ENCODE assay signal across 1 cellular context in the genomic region with DNA sequence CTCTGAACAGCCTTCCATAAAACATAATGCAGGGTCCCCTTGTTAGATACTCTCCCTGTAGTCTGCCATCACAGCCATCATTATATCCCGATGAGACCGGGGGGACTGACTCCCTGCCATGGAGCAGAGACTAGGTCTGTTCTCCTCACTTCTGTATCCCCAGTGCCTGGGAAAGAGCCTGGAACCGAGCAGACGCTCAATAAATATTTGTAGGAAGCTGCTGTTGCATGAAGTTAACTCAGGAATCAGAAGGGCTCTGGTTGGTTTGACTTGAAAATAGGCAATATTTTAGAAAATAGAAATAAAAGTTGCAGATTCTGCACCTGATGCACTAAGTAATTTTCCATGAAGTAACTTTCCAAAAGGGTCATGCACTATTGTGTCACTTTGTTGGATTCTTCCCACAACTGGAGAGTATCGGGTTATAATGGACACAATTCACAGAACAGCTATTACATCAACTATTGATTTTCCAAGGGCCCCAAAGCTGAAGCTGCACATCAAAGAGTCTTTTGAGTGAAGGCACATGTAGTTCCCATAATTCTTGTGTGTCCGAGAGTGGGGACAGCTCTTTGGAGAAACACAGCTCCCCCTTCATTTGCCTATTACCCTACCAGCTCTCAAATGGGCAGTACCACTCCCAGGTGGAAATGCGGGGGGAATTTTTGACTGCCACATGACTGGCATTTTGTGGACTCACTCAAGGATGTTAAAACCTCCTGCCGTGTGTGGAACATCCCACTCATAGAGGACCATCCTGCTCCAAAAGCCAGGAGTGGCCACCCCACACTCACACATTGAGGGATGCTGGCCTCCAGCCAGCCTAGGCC.
A peak's percentile ranks its signal among the peaks of the same experiment; 100 is the strongest.
TF ChIP-seq lines count a peak whose summit lies in the region.

No MANE protein-coding gene starts in this region.

TF ChIP-seq in HepG2, 621 proteins besides CTCF, POLR2A, EP300 and RAD21 (continued from another document and continues in another):
- TF ChIP-seq, protein P1, sequence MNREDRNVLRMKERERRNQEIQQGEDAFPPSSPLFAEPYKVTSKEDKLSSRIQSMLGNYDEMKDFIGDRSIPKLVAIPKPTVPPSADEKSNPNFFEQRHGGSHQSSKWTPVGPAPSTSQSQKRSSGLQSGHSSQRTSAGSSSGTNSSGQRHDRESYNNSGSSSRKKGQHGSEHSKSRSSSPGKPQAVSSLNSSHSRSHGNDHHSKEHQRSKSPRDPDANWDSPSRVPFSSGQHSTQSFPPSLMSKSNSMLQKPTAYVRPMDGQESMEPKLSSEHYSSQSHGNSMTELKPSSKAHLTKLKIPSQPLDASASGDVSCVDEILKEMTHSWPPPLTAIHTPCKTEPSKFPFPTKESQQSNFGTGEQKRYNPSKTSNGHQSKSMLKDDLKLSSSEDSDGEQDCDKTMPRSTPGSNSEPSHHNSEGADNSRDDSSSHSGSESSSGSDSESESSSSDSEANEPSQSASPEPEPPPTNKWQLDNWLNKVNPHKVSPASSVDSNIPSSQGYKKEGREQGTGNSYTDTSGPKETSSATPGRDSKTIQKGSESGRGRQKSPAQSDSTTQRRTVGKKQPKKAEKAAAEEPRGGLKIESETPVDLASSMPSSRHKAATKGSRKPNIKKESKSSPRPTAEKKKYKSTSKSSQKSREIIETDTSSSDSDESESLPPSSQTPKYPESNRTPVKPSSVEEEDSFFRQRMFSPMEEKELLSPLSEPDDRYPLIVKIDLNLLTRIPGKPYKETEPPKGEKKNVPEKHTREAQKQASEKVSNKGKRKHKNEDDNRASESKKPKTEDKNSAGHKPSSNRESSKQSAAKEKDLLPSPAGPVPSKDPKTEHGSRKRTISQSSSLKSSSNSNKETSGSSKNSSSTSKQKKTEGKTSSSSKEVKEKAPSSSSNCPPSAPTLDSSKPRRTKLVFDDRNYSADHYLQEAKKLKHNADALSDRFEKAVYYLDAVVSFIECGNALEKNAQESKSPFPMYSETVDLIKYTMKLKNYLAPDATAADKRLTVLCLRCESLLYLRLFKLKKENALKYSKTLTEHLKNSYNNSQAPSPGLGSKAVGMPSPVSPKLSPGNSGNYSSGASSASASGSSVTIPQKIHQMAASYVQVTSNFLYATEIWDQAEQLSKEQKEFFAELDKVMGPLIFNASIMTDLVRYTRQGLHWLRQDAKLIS (CRISPR knock-in tag; IDR thresholded peaks at IDR 0.05): 0 out of 2 replicates have a peak, but pooled peaks have one; percentile 49
- TF ChIP-seq, protein P2, sequence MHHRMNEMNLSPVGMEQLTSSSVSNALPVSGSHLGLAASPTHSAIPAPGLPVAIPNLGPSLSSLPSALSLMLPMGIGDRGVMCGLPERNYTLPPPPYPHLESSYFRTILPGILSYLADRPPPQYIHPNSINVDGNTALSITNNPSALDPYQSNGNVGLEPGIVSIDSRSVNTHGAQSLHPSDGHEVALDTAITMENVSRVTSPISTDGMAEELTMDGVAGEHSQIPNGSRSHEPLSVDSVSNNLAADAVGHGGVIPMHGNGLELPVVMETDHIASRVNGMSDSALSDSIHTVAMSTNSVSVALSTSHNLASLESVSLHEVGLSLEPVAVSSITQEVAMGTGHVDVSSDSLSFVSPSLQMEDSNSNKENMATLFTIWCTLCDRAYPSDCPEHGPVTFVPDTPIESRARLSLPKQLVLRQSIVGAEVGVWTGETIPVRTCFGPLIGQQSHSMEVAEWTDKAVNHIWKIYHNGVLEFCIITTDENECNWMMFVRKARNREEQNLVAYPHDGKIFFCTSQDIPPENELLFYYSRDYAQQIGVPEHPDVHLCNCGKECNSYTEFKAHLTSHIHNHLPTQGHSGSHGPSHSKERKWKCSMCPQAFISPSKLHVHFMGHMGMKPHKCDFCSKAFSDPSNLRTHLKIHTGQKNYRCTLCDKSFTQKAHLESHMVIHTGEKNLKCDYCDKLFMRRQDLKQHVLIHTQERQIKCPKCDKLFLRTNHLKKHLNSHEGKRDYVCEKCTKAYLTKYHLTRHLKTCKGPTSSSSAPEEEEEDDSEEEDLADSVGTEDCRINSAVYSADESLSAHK (CRISPR knock-in tag; IDR thresholded peaks at IDR 0.05; ENCODE audit: borderline replicate concordance): no peak
- TF ChIP-seq, protein P3, sequence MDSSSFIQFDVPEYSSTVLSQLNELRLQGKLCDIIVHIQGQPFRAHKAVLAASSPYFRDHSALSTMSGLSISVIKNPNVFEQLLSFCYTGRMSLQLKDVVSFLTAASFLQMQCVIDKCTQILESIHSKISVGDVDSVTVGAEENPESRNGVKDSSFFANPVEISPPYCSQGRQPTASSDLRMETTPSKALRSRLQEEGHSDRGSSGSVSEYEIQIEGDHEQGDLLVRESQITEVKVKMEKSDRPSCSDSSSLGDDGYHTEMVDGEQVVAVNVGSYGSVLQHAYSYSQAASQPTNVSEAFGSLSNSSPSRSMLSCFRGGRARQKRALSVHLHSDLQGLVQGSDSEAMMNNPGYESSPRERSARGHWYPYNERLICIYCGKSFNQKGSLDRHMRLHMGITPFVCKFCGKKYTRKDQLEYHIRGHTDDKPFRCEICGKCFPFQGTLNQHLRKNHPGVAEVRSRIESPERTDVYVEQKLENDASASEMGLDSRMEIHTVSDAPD (CRISPR knock-in tag; IDR thresholded peaks at IDR 0.05): no peak
- TF ChIP-seq, protein P4, sequence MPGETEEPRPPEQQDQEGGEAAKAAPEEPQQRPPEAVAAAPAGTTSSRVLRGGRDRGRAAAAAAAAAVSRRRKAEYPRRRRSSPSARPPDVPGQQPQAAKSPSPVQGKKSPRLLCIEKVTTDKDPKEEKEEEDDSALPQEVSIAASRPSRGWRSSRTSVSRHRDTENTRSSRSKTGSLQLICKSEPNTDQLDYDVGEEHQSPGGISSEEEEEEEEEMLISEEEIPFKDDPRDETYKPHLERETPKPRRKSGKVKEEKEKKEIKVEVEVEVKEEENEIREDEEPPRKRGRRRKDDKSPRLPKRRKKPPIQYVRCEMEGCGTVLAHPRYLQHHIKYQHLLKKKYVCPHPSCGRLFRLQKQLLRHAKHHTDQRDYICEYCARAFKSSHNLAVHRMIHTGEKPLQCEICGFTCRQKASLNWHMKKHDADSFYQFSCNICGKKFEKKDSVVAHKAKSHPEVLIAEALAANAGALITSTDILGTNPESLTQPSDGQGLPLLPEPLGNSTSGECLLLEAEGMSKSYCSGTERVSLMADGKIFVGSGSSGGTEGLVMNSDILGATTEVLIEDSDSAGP (CRISPR knock-in tag; IDR thresholded peaks at IDR 0.05; ENCODE audit: borderline replicate concordance): no peak
- TF ChIP-seq ZNF143 (CRISPR knock-in tag; IDR thresholded peaks at IDR 0.05) (peak; percentile 78), CHCHD3 (CRISPR knock-in tag; IDR thresholded peaks at IDR 0.05) (no peak), U2AF1 (optimal IDR thresholded peaks at IDR 0.05; ENCODE audit: low read depth, low read length) (no peak), ZNF607 (CRISPR knock-in tag; IDR thresholded peaks at IDR 0.05; ENCODE audit: borderline replicate concordance) (no peak), THAP11 (CRISPR knock-in tag; IDR thresholded peaks at IDR 0.05) (peak; percentile 35; the same call in 1 of the 2 replicates), SNRNP70 (IDR thresholded peaks at IDR 0.05; ENCODE audit: low read depth, low read length) (no peak), ZNF124 (CRISPR knock-in tag; IDR thresholded peaks at IDR 0.05) (0 out of 2 replicates have a peak, but pooled peaks have one; percentile 19), CHD2 (IDR thresholded peaks at IDR 0.05; ENCODE audit: low read depth, low read length) (no peak), ZNF138 (CRISPR knock-in tag; IDR thresholded peaks at IDR 0.05; ENCODE audit: low read depth) (no peak), NKX3-1 (CRISPR knock-in tag; IDR thresholded peaks at IDR 0.05) (peak; percentile 61; the same call in 1 of the 2 replicates), MXD4 (CRISPR knock-in tag; IDR thresholded peaks at IDR 0.05) (no peak), ZNF329 (CRISPR knock-in tag; IDR thresholded peaks at IDR 0.05; ENCODE audit: low read depth) (no peak), CBX1 (IDR thresholded peaks at IDR 0.05; ENCODE audit: low read depth) (no peak), RARG (CRISPR knock-in tag; IDR thresholded peaks at IDR 0.05; ENCODE audit: low read depth) (no peak), HDAC1 (CRISPR knock-in tag; IDR thresholded peaks at IDR 0.05) (no peak), FOXA3 (CRISPR knock-in tag; IDR thresholded peaks at IDR 0.05) (peak; percentile 81), ONECUT2 (CRISPR knock-in tag; IDR thresholded peaks at IDR 0.05) (peak; percentile 98), SMARCE1 (IDR thresholded peaks at IDR 0.05; ENCODE audit: borderline replicate concordance) (no peak), ZNF550 (CRISPR knock-in tag; IDR thresholded peaks at IDR 0.05; ENCODE audit: borderline replicate concordance) (no peak), ZNF12 (CRISPR knock-in tag; IDR thresholded peaks at IDR 0.05) (no peak), HDAC6 (IDR thresholded peaks at IDR 0.05; ENCODE audit: low read depth, low read length) (no peak), ZNF552 (CRISPR knock-in tag; IDR thresholded peaks at IDR 0.05; ENCODE audit: borderline replicate concordance) (no peak)
- TF ChIP-seq, protein P5, sequence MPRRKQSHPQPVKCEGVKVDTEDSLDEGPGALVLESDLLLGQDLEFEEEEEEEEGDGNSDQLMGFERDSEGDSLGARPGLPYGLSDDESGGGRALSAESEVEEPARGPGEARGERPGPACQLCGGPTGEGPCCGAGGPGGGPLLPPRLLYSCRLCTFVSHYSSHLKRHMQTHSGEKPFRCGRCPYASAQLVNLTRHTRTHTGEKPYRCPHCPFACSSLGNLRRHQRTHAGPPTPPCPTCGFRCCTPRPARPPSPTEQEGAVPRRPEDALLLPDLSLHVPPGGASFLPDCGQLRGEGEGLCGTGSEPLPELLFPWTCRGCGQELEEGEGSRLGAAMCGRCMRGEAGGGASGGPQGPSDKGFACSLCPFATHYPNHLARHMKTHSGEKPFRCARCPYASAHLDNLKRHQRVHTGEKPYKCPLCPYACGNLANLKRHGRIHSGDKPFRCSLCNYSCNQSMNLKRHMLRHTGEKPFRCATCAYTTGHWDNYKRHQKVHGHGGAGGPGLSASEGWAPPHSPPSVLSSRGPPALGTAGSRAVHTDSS (CRISPR knock-in tag; conservative IDR thresholded peaks at IDR 0.05): no peak
- TF ChIP-seq, protein P6, sequence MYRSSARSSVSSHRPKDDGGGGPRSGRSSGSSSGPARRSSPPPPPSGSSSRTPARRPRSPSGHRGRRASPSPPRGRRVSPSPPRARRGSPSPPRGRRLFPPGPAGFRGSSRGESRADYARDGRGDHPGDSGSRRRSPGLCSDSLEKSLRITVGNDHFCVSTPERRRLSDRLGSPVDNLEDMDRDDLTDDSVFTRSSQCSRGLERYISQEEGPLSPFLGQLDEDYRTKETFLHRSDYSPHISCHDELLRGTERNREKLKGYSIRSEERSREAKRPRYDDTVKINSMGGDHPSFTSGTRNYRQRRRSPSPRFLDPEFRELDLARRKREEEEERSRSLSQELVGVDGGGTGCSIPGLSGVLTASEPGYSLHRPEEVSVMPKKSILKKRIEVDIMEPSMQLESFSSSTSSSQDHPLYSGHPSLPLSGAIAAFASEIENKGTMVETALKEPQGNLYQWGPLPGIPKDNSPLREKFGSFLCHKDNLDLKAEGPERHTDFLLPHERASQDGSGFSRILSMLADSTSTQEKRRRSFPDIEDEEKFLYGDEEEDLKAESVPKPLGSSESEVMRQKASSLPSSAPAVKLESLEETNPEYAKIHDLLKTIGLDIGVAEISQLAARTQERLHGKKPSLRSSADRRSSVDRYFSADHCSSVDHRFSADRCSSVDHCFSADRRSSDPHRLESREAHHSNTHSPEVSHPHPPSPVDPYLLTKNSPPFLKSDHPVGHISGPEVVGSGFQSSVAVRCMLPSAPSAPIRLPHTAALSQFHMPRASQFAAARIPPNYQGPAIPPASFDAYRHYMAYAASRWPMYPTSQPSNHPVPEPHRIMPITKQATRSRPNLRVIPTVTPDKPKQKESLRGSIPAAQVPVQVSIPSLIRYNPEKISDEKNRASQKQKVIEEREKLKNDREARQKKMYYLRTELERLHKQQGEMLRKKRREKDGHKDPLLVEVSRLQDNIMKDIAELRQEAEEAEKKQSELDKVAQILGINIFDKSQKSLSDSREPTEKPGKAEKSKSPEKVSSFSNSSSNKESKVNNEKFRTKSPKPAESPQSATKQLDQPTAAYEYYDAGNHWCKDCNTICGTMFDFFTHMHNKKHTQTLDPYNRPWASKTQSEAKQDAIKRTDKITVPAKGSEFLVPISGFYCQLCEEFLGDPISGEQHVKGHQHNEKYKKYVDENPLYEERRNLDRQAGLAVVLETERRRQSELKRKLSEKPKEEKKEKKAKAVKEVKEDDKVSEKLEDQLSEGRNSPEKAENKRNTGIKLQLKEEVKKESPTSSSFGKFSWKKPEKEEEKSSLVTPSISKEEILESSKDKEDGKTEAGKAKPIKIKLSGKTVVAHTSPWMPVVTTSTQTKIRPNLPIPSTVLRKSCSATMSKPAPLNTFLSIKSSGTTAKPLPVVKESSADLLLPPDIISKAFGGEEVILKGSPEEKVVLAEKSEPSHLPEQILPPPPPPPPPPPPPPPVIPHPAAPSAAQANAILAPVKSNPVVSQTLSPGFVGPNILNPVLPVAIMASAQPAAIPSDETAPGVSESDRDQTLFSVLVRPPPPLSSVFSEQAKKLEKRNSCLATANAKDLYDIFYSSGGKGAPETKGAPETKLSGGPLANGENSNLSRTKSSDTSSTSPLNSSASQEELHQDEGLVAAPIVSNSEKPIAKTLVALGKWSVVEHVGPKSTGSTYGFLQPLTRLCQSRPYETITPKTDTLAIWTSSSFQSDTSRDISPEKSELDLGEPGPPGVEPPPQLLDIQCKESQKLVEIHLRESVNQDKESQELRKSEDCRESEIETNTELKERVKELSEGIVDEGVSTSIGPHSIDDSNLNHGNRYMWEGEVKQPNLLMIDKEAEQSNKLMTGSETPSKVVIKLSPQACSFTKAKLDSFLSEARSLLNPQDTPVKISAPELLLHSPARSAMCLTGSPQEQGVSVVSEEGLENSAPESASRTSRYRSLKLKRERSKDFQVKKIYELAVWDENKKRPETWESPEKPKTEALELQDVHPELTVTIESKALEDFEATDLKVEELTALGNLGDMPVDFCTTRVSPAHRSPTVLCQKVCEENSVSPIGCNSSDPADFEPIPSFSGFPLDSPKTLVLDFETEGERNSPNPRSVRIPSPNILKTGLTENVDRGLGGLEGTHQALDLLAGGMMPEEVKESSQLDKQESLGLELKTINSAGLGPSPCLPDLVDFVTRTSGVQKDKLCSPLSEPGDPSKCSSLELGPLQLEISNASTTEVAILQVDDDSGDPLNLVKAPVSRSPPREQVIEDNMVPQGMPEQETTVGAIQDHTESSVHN (CRISPR knock-in tag; IDR thresholded peaks at IDR 0.05): no peak
- TF ChIP-seq, protein P7, sequence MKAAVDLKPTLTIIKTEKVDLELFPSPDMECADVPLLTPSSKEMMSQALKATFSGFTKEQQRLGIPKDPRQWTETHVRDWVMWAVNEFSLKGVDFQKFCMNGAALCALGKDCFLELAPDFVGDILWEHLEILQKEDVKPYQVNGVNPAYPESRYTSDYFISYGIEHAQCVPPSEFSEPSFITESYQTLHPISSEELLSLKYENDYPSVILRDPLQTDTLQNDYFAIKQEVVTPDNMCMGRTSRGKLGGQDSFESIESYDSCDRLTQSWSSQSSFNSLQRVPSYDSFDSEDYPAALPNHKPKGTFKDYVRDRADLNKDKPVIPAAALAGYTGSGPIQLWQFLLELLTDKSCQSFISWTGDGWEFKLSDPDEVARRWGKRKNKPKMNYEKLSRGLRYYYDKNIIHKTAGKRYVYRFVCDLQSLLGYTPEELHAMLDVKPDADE (CRISPR knock-in tag; IDR thresholded peaks at IDR 0.05): no peak
